In genomic region chr18:32378705-32379104, GRCh38 we compare ENCODE assay signal across 11 cellular contexts.
DNase-seq lines count a peak whose midpoint lies in the region; ATAC-seq, FAIRE-seq and TF ChIP-seq lines count a peak whose summit lies in the region.
"Had no signal": no experiment of that assay in that cellular context is flagged by ENCODE, and none has a peak within 500 bp of the region (broad histone marks: within the 10 kb centered on the region; RNA-seq: fewer than 3 reads in every experiment).

No MANE protein-coding gene starts in this region.

- POLR2A ChIA-PET in endothelial cell of umbilical vein (lab: Charles Lee) = no interaction called here

- dilution Hi-C loops in endothelial cell of umbilical vein (cut with MboI; ENCODE audit: extremely low pct_ligation_motif_present, low sequenced_read_pairs) = no loop called here

- H3K4me2 ChIP-seq in endothelial cell of umbilical vein (ENCODE audit: insufficient read depth, low read length) = no peak overlapping the region

- DNase-seq in DMS53 (lab: John Stamatoyannopoulos, UW) (peak; percentile 93), NCI-H2196 treated with DMSO at 0.1 percent for 48 hours (lab: John Stamatoyannopoulos, UW; ENCODE audit: unreplicated experiment) (peak; percentile 83), endothelial cell of umbilical vein (ENCODE audit: low read depth, low spot score) (peak; percentile 7), myocyte (ENCODE audit: low read depth) (peak; percentile 22), HK-2 (ENCODE audit: unreplicated experiment) (no peak)
- DNase-seq in activated naive CD4-positive, alpha-beta T cell (lab: John Stamatoyannopoulos, UW) = no peak
- DNase-seq: activated CD4-positive, alpha-beta T cell treated with anti-CD3 and anti-CD28 coated beads for 4 hours; spleen had no signal

- no peaks in the 10 kb centered on the region for H4K20me1 ChIP-seq in endothelial cell of umbilical vein (replicated peaks; ENCODE audit: control insufficient read depth, extremely low read depth, insufficient read depth, low read length)

- no peak for ATAC-seq in HG03571 (IDR thresholded peaks at IDR 0.05; ENCODE audit: unreplicated experiment)
- no peak for ATAC-seq in HG03095 (IDR thresholded peaks at IDR 0.05; ENCODE audit: unreplicated experiment)
- ATAC-seq: stimulated activated effector memory CD8-positive, alpha-beta T cell treated with anti-CD3 and anti-CD28 coated beads, Interleukin-12 subunit alpha, Interleukin-12 subunit beta, amount 100 ng/mL, for 72 hours had no signal

- intact Hi-C loops in endothelial cell of umbilical vein (cut with micrococcal nuclease) = no loop called here

- H3K4me3 ChIP-seq in endothelial cell of umbilical vein (replicated peaks in 1 of 3; ENCODE audit: insufficient read depth in 1 of 3, low read depth in 1 of 3, low read length in 3 of 3) = no peak overlapping the region
- H3K4me3 ChIP-seq: spleen had no signal

- H2AFZ ChIP-seq in endothelial cell of umbilical vein (ENCODE audit: low read depth, low read length) = no peak overlapping the region

- H3K9me3 ChIP-seq in endothelial cell of umbilical vein (replicated peaks; ENCODE audit: control insufficient read depth, insufficient read depth, low read length) = no peaks in the 10 kb centered on the region
- H3K9me3 ChIP-seq: spleen had no signal

- no peak for TF ChIP-seq POLR2A in endothelial cell of umbilical vein (IDR thresholded peaks at IDR 0.05; ENCODE audit: low read depth, low read length)

- no peaks in the 10 kb centered on the region for H3K36me3 ChIP-seq in endothelial cell of umbilical vein (ENCODE audit: control insufficient read depth in 2 of 2, extremely low read depth in 1 of 2, insufficient read depth in 2 of 2, low read length in 2 of 2)
- H3K36me3 ChIP-seq: spleen had no signal

- H3K9me1 ChIP-seq in endothelial cell of umbilical vein (replicated peaks; ENCODE audit: control insufficient read depth, extremely low read depth, insufficient read depth, low read length) = no peaks in the 10 kb centered on the region

- no peak for TF ChIP-seq CTCF in endothelial cell of umbilical vein (IDR thresholded peaks at IDR 0.05; ENCODE audit: extremely low read depth in 1 of 2, insufficient read depth in 1 of 2, low read depth in 1 of 2, low read length in 2 of 2)

- peaks cover 17% of the 10 kb centered on the region for H3K4me1 ChIP-seq in endothelial cell of umbilical vein (ENCODE audit: control insufficient read depth, extremely low read depth, insufficient read depth, low read length)
- H3K4me1 ChIP-seq: spleen had no signal

- no peak for FAIRE-seq in endothelial cell of umbilical vein (lab: Jason Lieb, UNC)

- CTCF ChIA-PET in endothelial cell of umbilical vein (lab: Charles Lee) = no interaction called here

- H3K27ac ChIP-seq in endothelial cell of umbilical vein (ENCODE audit: insufficient read depth, low read depth, low read length) = no peak overlapping the region
- H3K27ac ChIP-seq: spleen had no signal

- no peak overlapping the region for H3K9ac ChIP-seq in endothelial cell of umbilical vein (replicated peaks; ENCODE audit: extremely low read depth, insufficient read depth, low read length)

- no TSS peak for BruUV-seq in endothelial cell of umbilical vein (replicated peaks; lab: Mats Ljungman, UMichigan)

- H3K79me2 ChIP-seq in endothelial cell of umbilical vein (ENCODE audit: control insufficient read depth, insufficient read depth, low read length) = no peaks in the 10 kb centered on the region

- H3K27me3 ChIP-seq in endothelial cell of umbilical vein (ENCODE audit: control insufficient read depth in 2 of 2, insufficient read depth in 2 of 2, low read length in 2 of 2) = no peaks in the 10 kb centered on the region
- H3K27me3 ChIP-seq: spleen had no signal

TF ChIP-seq in endothelial cell of umbilical vein, 7 proteins besides CTCF, POLR2A, EP300 and RAD21:
- no peak for TF ChIP-seq EZH2 (IDR thresholded peaks at IDR 0.05; ENCODE audit: borderline replicate concordance, low read depth, low read length, severe bottlenecking)
- no peak for TF ChIP-seq MAX (IDR thresholded peaks at IDR 0.05; ENCODE audit: insufficient read depth, insufficient read length)
- no peak for TF ChIP-seq JUN (IDR thresholded peaks at IDR 0.05; ENCODE audit: borderline replicate concordance, insufficient read depth, insufficient read length, low read depth)
- no peak for TF ChIP-seq GATA2 (IDR thresholded peaks at IDR 0.05; ENCODE audit: insufficient read depth, insufficient read length, low read depth, low read length)
- TF ChIP-seq MYC (IDR thresholded peaks at IDR 0.05; ENCODE audit: low read depth, low read length) = no peak
- no peak for TF ChIP-seq FOS (IDR thresholded peaks at IDR 0.05; ENCODE audit: borderline replicate concordance, insufficient read depth, low read length)
- TF ChIP-seq POLR2AphosphoS5 (IDR thresholded peaks at IDR 0.05; ENCODE audit: insufficient read depth, low read depth, low read length) = no peak

Comparison
In these comparisons a context has a peak if more than half of its experiments do, and no peak if none do; other contexts are left out.
1. DNase-seq: peak in DMS53 (single experiment), NCI-H2196 treated with DMSO at 0.1 percent for 48 hours (single experiment), endothelial cell of umbilical vein (single experiment) and myocyte (single experiment); none in HK-2 (single experiment) and activated naive CD4-positive, alpha-beta T cell (0 of 4).